15 cellular contexts compared by ENCODE assay signal in the genomic region with DNA sequence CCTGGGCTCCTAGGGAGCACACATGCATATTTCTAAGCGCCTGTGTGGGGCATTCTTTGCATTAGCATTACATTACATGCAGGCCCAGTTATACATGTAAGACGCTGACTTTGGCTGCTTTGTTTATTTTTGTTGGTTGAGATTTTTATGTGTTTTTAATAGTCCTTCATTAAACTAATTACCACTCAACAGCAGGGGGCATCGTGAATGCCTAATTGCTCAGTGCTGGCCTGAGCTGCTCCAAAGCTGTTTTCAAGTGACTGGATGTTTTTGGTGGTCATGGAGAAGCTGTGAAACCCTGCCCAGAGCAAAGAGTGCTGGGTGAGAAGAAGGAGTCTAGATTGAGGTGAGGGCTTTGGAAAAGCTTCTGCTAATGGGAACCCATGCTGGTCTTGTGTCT. TPM values are rescaled to one million over a fixed set of nuclear protein-coding genes. Genes with fewer than 3 reads are reported as not detected.
A peak's percentile ranks its signal among the peaks of the same experiment; 100 is the strongest.
DNase-seq lines count a peak whose midpoint lies in the region; ATAC-seq and TF ChIP-seq lines count a peak whose summit lies in the region.
"Had no signal": no experiment of that assay in that cellular context is flagged by ENCODE, and none has a peak within 500 bp of the region (broad histone marks: within the 10 kb centered on the region; RNA-seq: fewer than 3 reads in every experiment).

No MANE protein-coding gene starts in this region.

- no peak overlapping the region for H3K4me3 ChIP-seq in SU-DHL-6 (ENCODE audit: insufficient read depth, low read length, poor library complexity, severe bottlenecking)
- H3K4me3 ChIP-seq: uterus had no signal

- no peaks in the 10 kb centered on the region for H3K36me3 ChIP-seq in SU-DHL-6 (ENCODE audit: low read length)
- H3K36me3 ChIP-seq: BE2C, uterus had no signal

- TF ChIP-seq CTCF in HFFc6 (IDR thresholded peaks at IDR 0.05) (peak; percentile 49), SU-DHL-6 (IDR thresholded peaks at IDR 0.05; ENCODE audit: insufficient read depth, low read length, poor library complexity, severe bottlenecking) (peak; percentile 27)

- H3K4me3 Mint-ChIP-seq in HFFc6: no peak overlapping the region
- H3K4me3 Mint-ChIP-seq in stimulated activated naive B cell treated with anti-CD40 and anti-IgM and Interleukin-4, amounts not matched to agents 10 μg/mL and 1 μg/mL and 100 μg/mL, for 72 hours: no peak overlapping the region
- H3K4me3 Mint-ChIP-seq: activated naive CD4-positive, alpha-beta T cell treated with anti-CD3 and anti-CD28 coated beads for 36 hours had no signal

- H3K9ac ChIP-seq in SU-DHL-6 (ENCODE audit: low read length): no peak overlapping the region

- H3K79me2 ChIP-seq in SU-DHL-6 (ENCODE audit: insufficient read depth, low read length): no peaks in the 10 kb centered on the region

- no peak overlapping the region for H3K27ac Mint-ChIP-seq in HFFc6
- no peak overlapping the region for H3K27ac Mint-ChIP-seq in stimulated activated naive B cell treated with anti-CD40 and anti-IgM and Interleukin-4, amounts not matched to agents 10 μg/mL and 1 μg/mL and 100 μg/mL, for 72 hours
- H3K27ac Mint-ChIP-seq: activated naive CD4-positive, alpha-beta T cell treated with anti-CD3 and anti-CD28 coated beads for 36 hours had no signal

- no peak overlapping the region for H2AFZ ChIP-seq in SU-DHL-6 (ENCODE audit: low read depth, low read length, severe bottlenecking)

- no peaks in the 10 kb centered on the region for H3K36me3 Mint-ChIP-seq in HFFc6 (ENCODE audit: low read depth)
- peaks cover 19 to 38% of the 10 kb centered on the region in 2 donors for H3K36me3 Mint-ChIP-seq in stimulated activated naive B cell treated with anti-CD40 and anti-IgM and Interleukin-4, amounts not matched to agents 10 μg/mL and 1 μg/mL and 100 μg/mL, for 72 hours

- H3K9me3 ChIP-seq in SU-DHL-6 (ENCODE audit: insufficient read depth, low read length): no peaks in the 10 kb centered on the region
- H3K9me3 ChIP-seq: BE2C, uterus had no signal

- no peak for ATAC-seq in GM18861 (IDR thresholded peaks at IDR 0.05; ENCODE audit: unreplicated experiment)
- no peak for ATAC-seq in stimulated activated naive B cell treated with anti-CD40 and anti-IgM and Interleukin-4, amounts not matched to agents 10 μg/mL and 1 μg/mL and 100 μg/mL, for 72 hours (replicated peaks)

- no peaks in the 10 kb centered on the region for H4K20me1 ChIP-seq in SU-DHL-6 (ENCODE audit: low read depth, low read length)

- DNase-seq in COLO829 (ENCODE audit: low spot score) (peak; percentile 24), HFFc6 (no peak), left kidney (ENCODE audit: low read depth, low spot score) (peak; percentile 53), HT-29 (ENCODE audit: low spot score) (no peak), activated gamma-delta T cell treated with Interleukin-2 at 50 U/mL for 16 hours (no peak)
- DNase-seq in stimulated activated naive B cell treated with anti-CD40 and anti-IgM and Interleukin-4, amounts not matched to agents 10 μg/mL and 1 μg/mL and 100 μg/mL, for 72 hours: no peak
- DNase-seq: activated naive CD4-positive, alpha-beta T cell treated with anti-CD3 and anti-CD28 coated beads for 36 hours; BE2C; NCI-H524; SIG-M5; stimulated activated naive CD4-positive, alpha-beta T cell treated with Interleukin-2 at 50 U/mL for 16 hours; uterus had no signal

- no peaks in the 10 kb centered on the region for H3K9me3 Mint-ChIP-seq in HFFc6
- no peaks in the 10 kb centered on the region for H3K9me3 Mint-ChIP-seq in stimulated activated naive B cell treated with anti-CD40 and anti-IgM and Interleukin-4, amounts not matched to agents 10 μg/mL and 1 μg/mL and 100 μg/mL, for 72 hours
- H3K9me3 Mint-ChIP-seq: activated naive CD4-positive, alpha-beta T cell treated with anti-CD3 and anti-CD28 coated beads for 36 hours; brain had no signal

- H3K27ac ChIP-seq in SU-DHL-6 (ENCODE audit: low read depth, low read length): no peak overlapping the region
- H3K27ac ChIP-seq: uterus had no signal

- no peak overlapping the region for H3K4me2 ChIP-seq in SU-DHL-6 (ENCODE audit: low read depth, low read length, poor library complexity, severe bottlenecking)

- no peaks in the 10 kb centered on the region for H3K27me3 ChIP-seq in SU-DHL-6 (ENCODE audit: low read length)
- H3K27me3 ChIP-seq: BE2C, uterus had no signal

- no peaks in the 10 kb centered on the region for H3K27me3 Mint-ChIP-seq in HFFc6 (ENCODE audit: insufficient read depth)
- no peaks in the 10 kb centered on the region for H3K27me3 Mint-ChIP-seq in stimulated activated naive B cell treated with anti-CD40 and anti-IgM and Interleukin-4, amounts not matched to agents 10 μg/mL and 1 μg/mL and 100 μg/mL, for 72 hours

- peaks cover 19% of the 10 kb centered on the region for H3K4me1 Mint-ChIP-seq in HFFc6 (ENCODE audit: low read depth)
- peaks cover 11 to 25% of the 10 kb centered on the region in 2 donors for H3K4me1 Mint-ChIP-seq in stimulated activated naive B cell treated with anti-CD40 and anti-IgM and Interleukin-4, amounts not matched to agents 10 μg/mL and 1 μg/mL and 100 μg/mL, for 72 hours

- no peaks in the 10 kb centered on the region for H3K9me2 ChIP-seq in SU-DHL-6 (replicated peaks; ENCODE audit: insufficient read depth, low read length)

- H3F3A ChIP-seq in SU-DHL-6 (ENCODE audit: insufficient read depth): no peaks in the 10 kb centered on the region

RNA-seq across cellular contexts. Expression of a gene that starts 41.5 kb away (rescaled TPM):
- total RNA-seq in HFFc6 (2021; fragmentation: NEBNext Ultra II Directional; extraction: Animal tissue kit (Norgen Biotek cat#: 25700)): 1 to 10 TPM; 2.7 to 8.3 (median 4.2) TPM
- total RNA-seq in HT-29 (2014; rRNA removed; shearing (Covaris generic)): 6.0 and 12.9 TPM in 2 replicates

Comparison
In these comparisons a context has a peak if more than half of its experiments do, and no peak if none do; other contexts are left out.
1. DNase-seq: peak in COLO829 (single experiment) and left kidney (single experiment); none in HFFc6 (single experiment), HT-29 (single experiment), stimulated activated naive B cell treated with anti-CD40 and anti-IgM and Interleukin-4, amounts not matched to agents 10 μg/mL and 1 μg/mL and 100 μg/mL, for 72 hours (single experiment) and activated gamma-delta T cell treated with Interleukin-2 at 50 U/mL for 16 hours (single experiment).